ENCODE assay signal across 1 cellular context in the genomic region with DNA sequence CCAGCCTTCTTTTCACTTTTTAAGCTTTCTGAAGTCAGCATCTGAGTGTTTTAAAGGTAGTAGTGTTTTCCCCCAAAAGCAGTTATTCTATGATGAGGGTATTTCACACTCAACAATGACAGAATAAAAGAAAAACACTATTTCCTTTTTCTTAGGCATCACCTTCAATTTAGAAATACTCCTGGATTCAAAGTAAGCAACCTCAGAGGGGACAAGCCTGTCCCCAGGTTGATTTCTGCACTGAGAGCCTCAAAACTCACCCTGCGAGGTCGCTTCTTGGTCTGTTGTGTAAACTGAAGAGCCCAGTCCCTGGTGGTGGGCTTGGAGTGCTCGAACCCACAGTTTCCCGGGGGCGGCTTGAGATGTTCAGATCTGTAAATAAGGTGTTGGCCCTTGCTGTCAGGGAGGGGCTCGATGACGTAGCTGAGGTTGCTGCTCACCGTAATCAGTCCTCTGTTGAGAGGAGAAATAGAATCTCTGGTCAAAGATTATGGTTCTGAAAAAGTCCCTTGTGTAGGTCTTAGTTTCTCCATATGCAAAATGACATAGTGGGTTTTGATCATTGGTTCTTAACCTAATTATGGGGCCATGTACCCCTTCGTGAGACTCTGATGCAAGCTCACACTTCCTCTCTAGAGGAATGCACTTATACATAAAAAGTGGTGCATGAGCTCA.
A peak's percentile ranks its signal among the peaks of the same experiment; 100 is the strongest.
TF ChIP-seq lines count a peak whose summit lies in the region.

No MANE protein-coding gene starts in this region.

TF ChIP-seq in GM12878, 131 proteins besides CTCF, POLR2A, EP300 and RAD21 (continued from another document and continues in another):
- TF ChIP-seq, protein P1, sequence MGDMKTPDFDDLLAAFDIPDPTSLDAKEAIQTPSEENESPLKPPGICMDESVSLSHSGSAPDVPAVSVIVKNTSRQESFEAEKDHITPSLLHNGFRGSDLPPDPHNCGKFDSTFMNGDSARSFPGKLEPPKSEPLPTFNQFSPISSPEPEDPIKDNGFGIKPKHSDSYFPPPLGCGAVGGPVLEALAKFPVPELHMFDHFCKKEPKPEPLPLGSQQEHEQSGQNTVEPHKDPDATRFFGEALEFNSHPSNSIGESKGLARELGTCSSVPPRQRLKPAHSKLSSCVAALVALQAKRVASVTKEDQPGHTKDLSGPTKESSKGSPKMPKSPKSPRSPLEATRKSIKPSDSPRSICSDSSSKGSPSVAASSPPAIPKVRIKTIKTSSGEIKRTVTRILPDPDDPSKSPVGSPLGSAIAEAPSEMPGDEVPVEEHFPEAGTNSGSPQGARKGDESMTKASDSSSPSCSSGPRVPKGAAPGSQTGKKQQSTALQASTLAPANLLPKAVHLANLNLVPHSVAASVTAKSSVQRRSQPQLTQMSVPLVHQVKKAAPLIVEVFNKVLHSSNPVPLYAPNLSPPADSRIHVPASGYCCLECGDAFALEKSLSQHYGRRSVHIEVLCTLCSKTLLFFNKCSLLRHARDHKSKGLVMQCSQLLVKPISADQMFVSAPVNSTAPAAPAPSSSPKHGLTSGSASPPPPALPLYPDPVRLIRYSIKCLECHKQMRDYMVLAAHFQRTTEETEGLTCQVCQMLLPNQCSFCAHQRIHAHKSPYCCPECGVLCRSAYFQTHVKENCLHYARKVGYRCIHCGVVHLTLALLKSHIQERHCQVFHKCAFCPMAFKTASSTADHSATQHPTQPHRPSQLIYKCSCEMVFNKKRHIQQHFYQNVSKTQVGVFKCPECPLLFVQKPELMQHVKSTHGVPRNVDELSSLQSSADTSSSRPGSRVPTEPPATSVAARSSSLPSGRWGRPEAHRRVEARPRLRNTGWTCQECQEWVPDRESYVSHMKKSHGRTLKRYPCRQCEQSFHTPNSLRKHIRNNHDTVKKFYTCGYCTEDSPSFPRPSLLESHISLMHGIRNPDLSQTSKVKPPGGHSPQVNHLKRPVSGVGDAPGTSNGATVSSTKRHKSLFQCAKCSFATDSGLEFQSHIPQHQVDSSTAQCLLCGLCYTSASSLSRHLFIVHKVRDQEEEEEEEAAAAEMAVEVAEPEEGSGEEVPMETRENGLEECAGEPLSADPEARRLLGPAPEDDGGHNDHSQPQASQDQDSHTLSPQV (IDR thresholded peaks at IDR 0.05) = peak; percentile 62; the same call in 1 of the 2 replicates
- TF ChIP-seq, protein P2, sequence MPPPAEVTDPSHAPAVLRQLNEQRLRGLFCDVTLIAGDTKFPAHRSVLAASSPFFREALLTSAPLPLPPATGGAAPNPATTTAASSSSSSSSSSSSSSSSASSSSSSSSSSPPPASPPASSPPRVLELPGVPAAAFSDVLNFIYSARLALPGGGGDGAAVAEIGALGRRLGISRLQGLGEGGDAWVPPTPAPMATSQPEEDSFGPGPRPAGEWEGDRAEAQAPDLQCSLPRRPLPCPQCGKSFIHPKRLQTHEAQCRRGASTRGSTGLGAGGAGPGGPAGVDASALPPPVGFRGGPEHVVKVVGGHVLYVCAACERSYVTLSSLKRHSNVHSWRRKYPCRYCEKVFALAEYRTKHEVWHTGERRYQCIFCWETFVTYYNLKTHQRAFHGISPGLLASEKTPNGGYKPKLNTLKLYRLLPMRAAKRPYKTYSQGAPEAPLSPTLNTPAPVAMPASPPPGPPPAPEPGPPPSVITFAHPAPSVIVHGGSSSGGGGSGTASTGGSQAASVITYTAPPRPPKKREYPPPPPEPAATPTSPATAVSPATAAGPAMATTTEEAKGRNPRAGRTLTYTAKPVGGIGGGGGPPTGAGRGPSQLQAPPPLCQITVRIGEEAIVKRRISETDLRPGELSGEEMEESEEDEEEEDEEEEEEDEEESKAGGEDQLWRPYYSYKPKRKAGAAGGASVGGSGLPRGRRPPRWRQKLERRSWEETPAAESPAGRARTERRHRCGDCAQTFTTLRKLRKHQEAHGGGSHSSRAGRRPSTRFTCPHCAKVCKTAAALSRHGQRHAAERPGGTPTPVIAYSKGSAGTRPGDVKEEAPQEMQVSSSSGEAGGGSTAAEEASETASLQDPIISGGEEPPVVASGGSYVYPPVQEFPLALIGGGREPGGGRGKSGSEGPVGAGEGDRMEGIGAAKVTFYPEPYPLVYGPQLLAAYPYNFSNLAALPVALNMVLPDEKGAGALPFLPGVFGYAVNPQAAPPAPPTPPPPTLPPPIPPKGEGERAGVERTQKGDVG (CRISPR knock-in tag; IDR thresholded peaks at IDR 0.05) = no peak
- TF ChIP-seq CBFB (IDR thresholded peaks at IDR 0.05; ENCODE audit: low read depth) (no peak; the same call in 1 of the 2 replicates), SPI1 (IDR thresholded peaks at IDR 0.05; ENCODE audit: borderline replicate concordance, insufficient read depth, low read depth, low read length) (peak; percentile 83), EED (IDR thresholded peaks at IDR 0.05; ENCODE audit: low read depth) (no peak; the same call in 1 of the 2 replicates), NBN (IDR thresholded peaks at IDR 0.05) (peak; percentile 69), POU2F2 (IDR thresholded peaks at IDR 0.05; ENCODE audit: borderline replicate concordance, low read depth, low read length) (peak; percentile 69; the same call in 2 of the 3 replicates), SMAD5 (IDR thresholded peaks at IDR 0.05; ENCODE audit: low read depth) (no peak), CHD2 (IDR thresholded peaks at IDR 0.05; ENCODE audit: borderline replicate concordance, low read depth, low read length) (peak; percentile 57; the same call in 1 of the 2 replicates), WRNIP1 (IDR thresholded peaks at IDR 0.05; ENCODE audit: borderline replicate concordance, low read depth, low read length) (no peak), SIX5 (IDR thresholded peaks at IDR 0.05; ENCODE audit: low read depth, low read length, severe bottlenecking) (no peak), POLR2AphosphoS5 (IDR thresholded peaks at IDR 0.05; ENCODE audit: low read length) (peak; percentile 53; the same call in 1 of the 2 replicates), NFXL1 (IDR thresholded peaks at IDR 0.05; ENCODE audit: borderline replicate concordance) (no peak), TAF1 (IDR thresholded peaks at IDR 0.05; ENCODE audit: borderline replicate concordance, low read depth, low read length) (0 out of 2 replicates have a peak, but pooled peaks have one; percentile 31), IKZF1 (conservative IDR thresholded peaks at IDR 0.05) (peak; percentile 55), RFX5 (IDR thresholded peaks at IDR 0.05; ENCODE audit: low read depth, low read length) (no peak), LARP7 (IDR thresholded peaks at IDR 0.05) (no peak), MEF2B (IDR thresholded peaks at IDR 0.05; ENCODE audit: partially characterized antibody, poor library complexity, severe bottlenecking) (peak; percentile 70), SMAD1 (IDR thresholded peaks at IDR 0.05; ENCODE audit: low read depth, partially characterized antibody) (no peak), DPF2 (IDR thresholded peaks at IDR 0.05) (peak; percentile 36; the same call in 1 of the 2 replicates), HDGF (IDR thresholded peaks at IDR 0.05) (no peak), KDM1A (IDR thresholded peaks at IDR 0.05; ENCODE audit: borderline replicate concordance) (no peak), MTA2 (IDR thresholded peaks at IDR 0.05; ENCODE audit: low read depth) (peak; percentile 94), BCL11A (IDR thresholded peaks at IDR 0.05; ENCODE audit: low read depth, low read length) (peak; percentile 86; the same call in 1 of the 2 replicates), CREB1 (IDR thresholded peaks at IDR 0.05; ENCODE audit: low read depth) (peak; percentile 95), FOXK2 (IDR thresholded peaks at IDR 0.05) (peak; percentile 65), CBX5 (IDR thresholded peaks at IDR 0.05; ENCODE audit: low read depth) (no peak), BHLHE40 (IDR thresholded peaks at IDR 0.05; ENCODE audit: borderline replicate concordance in 1 of 2, low read depth in 2 of 2, low read length in 1 of 2) (peak; percentile 30 to 58; a peak in 2 of 4 replicates), ZNF207 (IDR thresholded peaks at IDR 0.05; ENCODE audit: borderline replicate concordance) (no peak), TARDBP (IDR thresholded peaks at IDR 0.05; ENCODE audit: borderline replicate concordance) (no peak)
- TF ChIP-seq, protein P3, sequence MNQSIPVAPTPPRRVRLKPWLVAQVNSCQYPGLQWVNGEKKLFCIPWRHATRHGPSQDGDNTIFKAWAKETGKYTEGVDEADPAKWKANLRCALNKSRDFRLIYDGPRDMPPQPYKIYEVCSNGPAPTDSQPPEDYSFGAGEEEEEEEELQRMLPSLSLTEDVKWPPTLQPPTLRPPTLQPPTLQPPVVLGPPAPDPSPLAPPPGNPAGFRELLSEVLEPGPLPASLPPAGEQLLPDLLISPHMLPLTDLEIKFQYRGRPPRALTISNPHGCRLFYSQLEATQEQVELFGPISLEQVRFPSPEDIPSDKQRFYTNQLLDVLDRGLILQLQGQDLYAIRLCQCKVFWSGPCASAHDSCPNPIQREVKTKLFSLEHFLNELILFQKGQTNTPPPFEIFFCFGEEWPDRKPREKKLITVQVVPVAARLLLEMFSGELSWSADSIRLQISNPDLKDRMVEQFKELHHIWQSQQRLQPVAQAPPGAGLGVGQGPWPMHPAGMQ (IDR thresholded peaks at IDR 0.05; ENCODE audit: borderline replicate concordance) = no peak
- TF ChIP-seq, protein P4, sequence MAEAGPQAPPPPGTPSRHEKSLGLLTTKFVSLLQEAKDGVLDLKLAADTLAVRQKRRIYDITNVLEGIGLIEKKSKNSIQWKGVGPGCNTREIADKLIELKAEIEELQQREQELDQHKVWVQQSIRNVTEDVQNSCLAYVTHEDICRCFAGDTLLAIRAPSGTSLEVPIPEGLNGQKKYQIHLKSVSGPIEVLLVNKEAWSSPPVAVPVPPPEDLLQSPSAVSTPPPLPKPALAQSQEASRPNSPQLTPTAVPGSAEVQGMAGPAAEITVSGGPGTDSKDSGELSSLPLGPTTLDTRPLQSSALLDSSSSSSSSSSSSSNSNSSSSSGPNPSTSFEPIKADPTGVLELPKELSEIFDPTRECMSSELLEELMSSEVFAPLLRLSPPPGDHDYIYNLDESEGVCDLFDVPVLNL (IDR thresholded peaks at IDR 0.05; ENCODE audit: low read depth, low read length) = no peak
- TF ChIP-seq, protein P5, sequence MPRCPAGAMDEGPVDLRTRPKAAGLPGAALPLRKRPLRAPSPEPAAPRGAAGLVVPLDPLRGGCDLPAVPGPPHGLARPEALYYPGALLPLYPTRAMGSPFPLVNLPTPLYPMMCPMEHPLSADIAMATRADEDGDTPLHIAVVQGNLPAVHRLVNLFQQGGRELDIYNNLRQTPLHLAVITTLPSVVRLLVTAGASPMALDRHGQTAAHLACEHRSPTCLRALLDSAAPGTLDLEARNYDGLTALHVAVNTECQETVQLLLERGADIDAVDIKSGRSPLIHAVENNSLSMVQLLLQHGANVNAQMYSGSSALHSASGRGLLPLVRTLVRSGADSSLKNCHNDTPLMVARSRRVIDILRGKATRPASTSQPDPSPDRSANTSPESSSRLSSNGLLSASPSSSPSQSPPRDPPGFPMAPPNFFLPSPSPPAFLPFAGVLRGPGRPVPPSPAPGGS (IDR thresholded peaks at IDR 0.05; ENCODE audit: borderline replicate concordance, insufficient read depth, low read depth, low read length, poor library complexity, severe bottlenecking) = no peak
- TF ChIP-seq, protein P6, sequence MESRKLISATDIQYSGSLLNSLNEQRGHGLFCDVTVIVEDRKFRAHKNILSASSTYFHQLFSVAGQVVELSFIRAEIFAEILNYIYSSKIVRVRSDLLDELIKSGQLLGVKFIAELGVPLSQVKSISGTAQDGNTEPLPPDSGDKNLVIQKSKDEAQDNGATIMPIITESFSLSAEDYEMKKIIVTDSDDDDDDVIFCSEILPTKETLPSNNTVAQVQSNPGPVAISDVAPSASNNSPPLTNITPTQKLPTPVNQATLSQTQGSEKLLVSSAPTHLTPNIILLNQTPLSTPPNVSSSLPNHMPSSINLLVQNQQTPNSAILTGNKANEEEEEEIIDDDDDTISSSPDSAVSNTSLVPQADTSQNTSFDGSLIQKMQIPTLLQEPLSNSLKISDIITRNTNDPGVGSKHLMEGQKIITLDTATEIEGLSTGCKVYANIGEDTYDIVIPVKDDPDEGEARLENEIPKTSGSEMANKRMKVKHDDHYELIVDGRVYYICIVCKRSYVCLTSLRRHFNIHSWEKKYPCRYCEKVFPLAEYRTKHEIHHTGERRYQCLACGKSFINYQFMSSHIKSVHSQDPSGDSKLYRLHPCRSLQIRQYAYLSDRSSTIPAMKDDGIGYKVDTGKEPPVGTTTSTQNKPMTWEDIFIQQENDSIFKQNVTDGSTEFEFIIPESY (IDR thresholded peaks at IDR 0.05) = no peak
- TF ChIP-seq, protein P7, sequence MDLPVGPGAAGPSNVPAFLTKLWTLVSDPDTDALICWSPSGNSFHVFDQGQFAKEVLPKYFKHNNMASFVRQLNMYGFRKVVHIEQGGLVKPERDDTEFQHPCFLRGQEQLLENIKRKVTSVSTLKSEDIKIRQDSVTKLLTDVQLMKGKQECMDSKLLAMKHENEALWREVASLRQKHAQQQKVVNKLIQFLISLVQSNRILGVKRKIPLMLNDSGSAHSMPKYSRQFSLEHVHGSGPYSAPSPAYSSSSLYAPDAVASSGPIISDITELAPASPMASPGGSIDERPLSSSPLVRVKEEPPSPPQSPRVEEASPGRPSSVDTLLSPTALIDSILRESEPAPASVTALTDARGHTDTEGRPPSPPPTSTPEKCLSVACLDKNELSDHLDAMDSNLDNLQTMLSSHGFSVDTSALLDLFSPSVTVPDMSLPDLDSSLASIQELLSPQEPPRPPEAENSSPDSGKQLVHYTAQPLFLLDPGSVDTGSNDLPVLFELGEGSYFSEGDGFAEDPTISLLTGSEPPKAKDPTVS (IDR thresholded peaks at IDR 0.05; ENCODE audit: low read depth, low read length) = no peak
- TF ChIP-seq, protein P8, sequence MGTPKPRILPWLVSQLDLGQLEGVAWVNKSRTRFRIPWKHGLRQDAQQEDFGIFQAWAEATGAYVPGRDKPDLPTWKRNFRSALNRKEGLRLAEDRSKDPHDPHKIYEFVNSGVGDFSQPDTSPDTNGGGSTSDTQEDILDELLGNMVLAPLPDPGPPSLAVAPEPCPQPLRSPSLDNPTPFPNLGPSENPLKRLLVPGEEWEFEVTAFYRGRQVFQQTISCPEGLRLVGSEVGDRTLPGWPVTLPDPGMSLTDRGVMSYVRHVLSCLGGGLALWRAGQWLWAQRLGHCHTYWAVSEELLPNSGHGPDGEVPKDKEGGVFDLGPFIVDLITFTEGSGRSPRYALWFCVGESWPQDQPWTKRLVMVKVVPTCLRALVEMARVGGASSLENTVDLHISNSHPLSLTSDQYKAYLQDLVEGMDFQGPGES (IDR thresholded peaks at IDR 0.05) = no peak
- TF ChIP-seq, protein P9, sequence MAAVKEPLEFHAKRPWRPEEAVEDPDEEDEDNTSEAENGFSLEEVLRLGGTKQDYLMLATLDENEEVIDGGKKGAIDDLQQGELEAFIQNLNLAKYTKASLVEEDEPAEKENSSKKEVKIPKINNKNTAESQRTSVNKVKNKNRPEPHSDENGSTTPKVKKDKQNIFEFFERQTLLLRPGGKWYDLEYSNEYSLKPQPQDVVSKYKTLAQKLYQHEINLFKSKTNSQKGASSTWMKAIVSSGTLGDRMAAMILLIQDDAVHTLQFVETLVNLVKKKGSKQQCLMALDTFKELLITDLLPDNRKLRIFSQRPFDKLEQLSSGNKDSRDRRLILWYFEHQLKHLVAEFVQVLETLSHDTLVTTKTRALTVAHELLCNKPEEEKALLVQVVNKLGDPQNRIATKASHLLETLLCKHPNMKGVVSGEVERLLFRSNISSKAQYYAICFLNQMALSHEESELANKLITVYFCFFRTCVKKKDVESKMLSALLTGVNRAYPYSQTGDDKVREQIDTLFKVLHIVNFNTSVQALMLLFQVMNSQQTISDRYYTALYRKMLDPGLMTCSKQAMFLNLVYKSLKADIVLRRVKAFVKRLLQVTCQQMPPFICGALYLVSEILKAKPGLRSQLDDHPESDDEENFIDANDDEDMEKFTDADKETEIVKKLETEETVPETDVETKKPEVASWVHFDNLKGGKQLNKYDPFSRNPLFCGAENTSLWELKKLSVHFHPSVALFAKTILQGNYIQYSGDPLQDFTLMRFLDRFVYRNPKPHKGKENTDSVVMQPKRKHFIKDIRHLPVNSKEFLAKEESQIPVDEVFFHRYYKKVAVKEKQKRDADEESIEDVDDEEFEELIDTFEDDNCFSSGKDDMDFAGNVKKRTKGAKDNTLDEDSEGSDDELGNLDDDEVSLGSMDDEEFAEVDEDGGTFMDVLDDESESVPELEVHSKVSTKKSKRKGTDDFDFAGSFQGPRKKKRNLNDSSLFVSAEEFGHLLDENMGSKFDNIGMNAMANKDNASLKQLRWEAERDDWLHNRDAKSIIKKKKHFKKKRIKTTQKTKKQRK (IDR thresholded peaks at IDR 0.05; ENCODE audit: low read depth, low read length) = no peak
